1 cellular context compared by ENCODE assay signal in the genomic region with DNA sequence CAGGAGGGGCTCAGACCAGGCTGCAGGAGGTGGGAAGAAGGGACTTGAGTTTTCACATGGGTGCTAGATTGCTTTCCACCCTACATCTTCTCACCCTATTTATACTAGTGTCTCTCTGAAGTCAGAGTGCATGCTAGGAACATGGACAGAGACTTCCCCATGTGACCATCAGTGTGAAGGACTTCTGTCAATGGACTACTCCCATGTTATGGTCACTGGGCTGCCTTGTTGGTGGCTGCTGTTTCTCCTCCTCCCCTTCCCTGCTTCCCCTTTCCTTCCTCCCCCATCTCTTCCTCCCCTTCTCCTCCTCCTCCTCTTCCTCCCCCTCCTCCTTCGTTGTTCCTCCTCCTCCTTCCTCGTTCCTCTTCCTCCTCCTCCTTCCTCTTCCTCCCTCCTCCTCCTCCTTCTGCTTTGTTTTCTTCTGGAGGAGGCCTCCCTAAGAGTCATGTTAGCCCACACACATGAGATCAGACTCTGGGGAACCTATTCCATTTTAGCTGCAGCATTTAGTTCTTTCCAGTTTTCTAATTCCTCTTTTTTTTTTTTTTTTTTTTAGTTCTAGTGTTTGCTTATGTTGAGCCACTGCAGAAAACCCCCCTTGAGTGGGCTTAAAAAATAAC.
TF ChIP-seq lines count a peak whose summit lies in the region.

No MANE protein-coding gene starts in this region.

TF ChIP-seq in K562, 482 proteins besides CTCF, POLR2A, EP300 and RAD21 (continued from another document and continues in another):
- no peak for TF ChIP-seq ZNF644 (tag; IDR thresholded peaks at IDR 0.05; ENCODE audit: low read depth)
- TF ChIP-seq, protein P1, sequence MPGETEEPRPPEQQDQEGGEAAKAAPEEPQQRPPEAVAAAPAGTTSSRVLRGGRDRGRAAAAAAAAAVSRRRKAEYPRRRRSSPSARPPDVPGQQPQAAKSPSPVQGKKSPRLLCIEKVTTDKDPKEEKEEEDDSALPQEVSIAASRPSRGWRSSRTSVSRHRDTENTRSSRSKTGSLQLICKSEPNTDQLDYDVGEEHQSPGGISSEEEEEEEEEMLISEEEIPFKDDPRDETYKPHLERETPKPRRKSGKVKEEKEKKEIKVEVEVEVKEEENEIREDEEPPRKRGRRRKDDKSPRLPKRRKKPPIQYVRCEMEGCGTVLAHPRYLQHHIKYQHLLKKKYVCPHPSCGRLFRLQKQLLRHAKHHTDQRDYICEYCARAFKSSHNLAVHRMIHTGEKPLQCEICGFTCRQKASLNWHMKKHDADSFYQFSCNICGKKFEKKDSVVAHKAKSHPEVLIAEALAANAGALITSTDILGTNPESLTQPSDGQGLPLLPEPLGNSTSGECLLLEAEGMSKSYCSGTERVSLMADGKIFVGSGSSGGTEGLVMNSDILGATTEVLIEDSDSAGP (CRISPR knock-in tag; IDR thresholded peaks at IDR 0.05): no peak
- TF ChIP-seq RBM15 (IDR thresholded peaks at IDR 0.05; ENCODE audit: insufficient read depth, low read length): no peak
- TF ChIP-seq, protein P2, sequence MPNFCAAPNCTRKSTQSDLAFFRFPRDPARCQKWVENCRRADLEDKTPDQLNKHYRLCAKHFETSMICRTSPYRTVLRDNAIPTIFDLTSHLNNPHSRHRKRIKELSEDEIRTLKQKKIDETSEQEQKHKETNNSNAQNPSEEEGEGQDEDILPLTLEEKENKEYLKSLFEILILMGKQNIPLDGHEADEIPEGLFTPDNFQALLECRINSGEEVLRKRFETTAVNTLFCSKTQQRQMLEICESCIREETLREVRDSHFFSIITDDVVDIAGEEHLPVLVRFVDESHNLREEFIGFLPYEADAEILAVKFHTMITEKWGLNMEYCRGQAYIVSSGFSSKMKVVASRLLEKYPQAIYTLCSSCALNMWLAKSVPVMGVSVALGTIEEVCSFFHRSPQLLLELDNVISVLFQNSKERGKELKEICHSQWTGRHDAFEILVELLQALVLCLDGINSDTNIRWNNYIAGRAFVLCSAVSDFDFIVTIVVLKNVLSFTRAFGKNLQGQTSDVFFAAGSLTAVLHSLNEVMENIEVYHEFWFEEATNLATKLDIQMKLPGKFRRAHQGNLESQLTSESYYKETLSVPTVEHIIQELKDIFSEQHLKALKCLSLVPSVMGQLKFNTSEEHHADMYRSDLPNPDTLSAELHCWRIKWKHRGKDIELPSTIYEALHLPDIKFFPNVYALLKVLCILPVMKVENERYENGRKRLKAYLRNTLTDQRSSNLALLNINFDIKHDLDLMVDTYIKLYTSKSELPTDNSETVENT (CRISPR knock-in tag; IDR thresholded peaks at IDR 0.05): no peak
- TF ChIP-seq, protein P3, sequence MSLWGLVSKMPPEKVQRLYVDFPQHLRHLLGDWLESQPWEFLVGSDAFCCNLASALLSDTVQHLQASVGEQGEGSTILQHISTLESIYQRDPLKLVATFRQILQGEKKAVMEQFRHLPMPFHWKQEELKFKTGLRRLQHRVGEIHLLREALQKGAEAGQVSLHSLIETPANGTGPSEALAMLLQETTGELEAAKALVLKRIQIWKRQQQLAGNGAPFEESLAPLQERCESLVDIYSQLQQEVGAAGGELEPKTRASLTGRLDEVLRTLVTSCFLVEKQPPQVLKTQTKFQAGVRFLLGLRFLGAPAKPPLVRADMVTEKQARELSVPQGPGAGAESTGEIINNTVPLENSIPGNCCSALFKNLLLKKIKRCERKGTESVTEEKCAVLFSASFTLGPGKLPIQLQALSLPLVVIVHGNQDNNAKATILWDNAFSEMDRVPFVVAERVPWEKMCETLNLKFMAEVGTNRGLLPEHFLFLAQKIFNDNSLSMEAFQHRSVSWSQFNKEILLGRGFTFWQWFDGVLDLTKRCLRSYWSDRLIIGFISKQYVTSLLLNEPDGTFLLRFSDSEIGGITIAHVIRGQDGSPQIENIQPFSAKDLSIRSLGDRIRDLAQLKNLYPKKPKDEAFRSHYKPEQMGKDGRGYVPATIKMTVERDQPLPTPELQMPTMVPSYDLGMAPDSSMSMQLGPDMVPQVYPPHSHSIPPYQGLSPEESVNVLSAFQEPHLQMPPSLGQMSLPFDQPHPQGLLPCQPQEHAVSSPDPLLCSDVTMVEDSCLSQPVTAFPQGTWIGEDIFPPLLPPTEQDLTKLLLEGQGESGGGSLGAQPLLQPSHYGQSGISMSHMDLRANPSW (CRISPR knock-in tag; IDR thresholded peaks at IDR 0.05): no peak
- no peak for TF ChIP-seq CAMTA2 (CRISPR knock-in tag; conservative IDR thresholded peaks at IDR 0.05)
- TF ChIP-seq EP400 (IDR thresholded peaks at IDR 0.05): no peak
- no peak for TF ChIP-seq HDAC2 (IDR thresholded peaks at IDR 0.05)
- TF ChIP-seq, protein P4, sequence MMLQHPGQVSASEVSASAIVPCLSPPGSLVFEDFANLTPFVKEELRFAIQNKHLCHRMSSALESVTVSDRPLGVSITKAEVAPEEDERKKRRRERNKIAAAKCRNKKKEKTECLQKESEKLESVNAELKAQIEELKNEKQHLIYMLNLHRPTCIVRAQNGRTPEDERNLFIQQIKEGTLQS (IDR thresholded peaks at IDR 0.05): no peak
- TF ChIP-seq, protein P4 (CRISPR knock-in tag; conservative IDR thresholded peaks at IDR 0.05): no peak
- no peak for TF ChIP-seq TCF7 (IDR thresholded peaks at IDR 0.05; ENCODE audit: borderline replicate concordance)
- TF ChIP-seq, protein P5, sequence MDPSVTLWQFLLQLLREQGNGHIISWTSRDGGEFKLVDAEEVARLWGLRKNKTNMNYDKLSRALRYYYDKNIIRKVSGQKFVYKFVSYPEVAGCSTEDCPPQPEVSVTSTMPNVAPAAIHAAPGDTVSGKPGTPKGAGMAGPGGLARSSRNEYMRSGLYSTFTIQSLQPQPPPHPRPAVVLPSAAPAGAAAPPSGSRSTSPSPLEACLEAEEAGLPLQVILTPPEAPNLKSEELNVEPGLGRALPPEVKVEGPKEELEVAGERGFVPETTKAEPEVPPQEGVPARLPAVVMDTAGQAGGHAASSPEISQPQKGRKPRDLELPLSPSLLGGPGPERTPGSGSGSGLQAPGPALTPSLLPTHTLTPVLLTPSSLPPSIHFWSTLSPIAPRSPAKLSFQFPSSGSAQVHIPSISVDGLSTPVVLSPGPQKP (CRISPR knock-in tag; IDR thresholded peaks at IDR 0.05): no peak
- TF ChIP-seq, protein P6, sequence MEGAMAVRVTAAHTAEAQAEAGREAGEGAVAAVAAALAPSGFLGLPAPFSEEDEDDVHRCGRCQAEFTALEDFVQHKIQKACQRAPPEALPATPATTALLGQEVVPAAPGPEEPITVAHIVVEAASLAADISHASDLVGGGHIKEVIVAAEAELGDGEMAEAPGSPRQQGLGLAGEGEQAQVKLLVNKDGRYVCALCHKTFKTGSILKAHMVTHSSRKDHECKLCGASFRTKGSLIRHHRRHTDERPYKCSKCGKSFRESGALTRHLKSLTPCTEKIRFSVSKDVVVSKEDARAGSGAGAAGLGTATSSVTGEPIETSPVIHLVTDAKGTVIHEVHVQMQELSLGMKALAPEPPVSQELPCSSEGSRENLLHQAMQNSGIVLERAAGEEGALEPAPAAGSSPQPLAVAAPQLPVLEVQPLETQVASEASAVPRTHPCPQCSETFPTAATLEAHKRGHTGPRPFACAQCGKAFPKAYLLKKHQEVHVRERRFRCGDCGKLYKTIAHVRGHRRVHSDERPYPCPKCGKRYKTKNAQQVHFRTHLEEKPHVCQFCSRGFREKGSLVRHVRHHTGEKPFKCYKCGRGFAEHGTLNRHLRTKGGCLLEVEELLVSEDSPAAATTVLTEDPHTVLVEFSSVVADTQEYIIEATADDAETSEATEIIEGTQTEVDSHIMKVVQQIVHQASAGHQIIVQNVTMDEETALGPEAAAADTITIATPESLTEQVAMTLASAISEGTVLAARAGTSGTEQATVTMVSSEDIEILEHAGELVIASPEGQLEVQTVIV (CRISPR knock-in tag; IDR thresholded peaks at IDR 0.05; ENCODE audit: borderline replicate concordance): no peak
- TF ChIP-seq EGR1 (conservative IDR thresholded peaks at IDR 0.05): peak; percentile 77
- peak; percentile 96 for TF ChIP-seq ZNF263 (CRISPR knock-in tag; IDR thresholded peaks at IDR 0.05; ENCODE audit: borderline replicate concordance)
- TF ChIP-seq, protein P7, sequence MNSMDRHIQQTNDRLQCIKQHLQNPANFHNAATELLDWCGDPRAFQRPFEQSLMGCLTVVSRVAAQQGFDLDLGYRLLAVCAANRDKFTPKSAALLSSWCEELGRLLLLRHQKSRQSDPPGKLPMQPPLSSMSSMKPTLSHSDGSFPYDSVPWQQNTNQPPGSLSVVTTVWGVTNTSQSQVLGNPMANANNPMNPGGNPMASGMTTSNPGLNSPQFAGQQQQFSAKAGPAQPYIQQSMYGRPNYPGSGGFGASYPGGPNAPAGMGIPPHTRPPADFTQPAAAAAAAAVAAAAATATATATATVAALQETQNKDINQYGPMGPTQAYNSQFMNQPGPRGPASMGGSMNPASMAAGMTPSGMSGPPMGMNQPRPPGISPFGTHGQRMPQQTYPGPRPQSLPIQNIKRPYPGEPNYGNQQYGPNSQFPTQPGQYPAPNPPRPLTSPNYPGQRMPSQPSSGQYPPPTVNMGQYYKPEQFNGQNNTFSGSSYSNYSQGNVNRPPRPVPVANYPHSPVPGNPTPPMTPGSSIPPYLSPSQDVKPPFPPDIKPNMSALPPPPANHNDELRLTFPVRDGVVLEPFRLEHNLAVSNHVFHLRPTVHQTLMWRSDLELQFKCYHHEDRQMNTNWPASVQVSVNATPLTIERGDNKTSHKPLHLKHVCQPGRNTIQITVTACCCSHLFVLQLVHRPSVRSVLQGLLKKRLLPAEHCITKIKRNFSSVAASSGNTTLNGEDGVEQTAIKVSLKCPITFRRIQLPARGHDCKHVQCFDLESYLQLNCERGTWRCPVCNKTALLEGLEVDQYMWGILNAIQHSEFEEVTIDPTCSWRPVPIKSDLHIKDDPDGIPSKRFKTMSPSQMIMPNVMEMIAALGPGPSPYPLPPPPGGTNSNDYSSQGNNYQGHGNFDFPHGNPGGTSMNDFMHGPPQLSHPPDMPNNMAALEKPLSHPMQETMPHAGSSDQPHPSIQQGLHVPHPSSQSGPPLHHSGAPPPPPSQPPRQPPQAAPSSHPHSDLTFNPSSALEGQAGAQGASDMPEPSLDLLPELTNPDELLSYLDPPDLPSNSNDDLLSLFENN (IDR thresholded peaks at IDR 0.05; ENCODE audit: low read depth in 2 of 2, low read length in 2 of 2): no peak
- TF ChIP-seq, protein P8, sequence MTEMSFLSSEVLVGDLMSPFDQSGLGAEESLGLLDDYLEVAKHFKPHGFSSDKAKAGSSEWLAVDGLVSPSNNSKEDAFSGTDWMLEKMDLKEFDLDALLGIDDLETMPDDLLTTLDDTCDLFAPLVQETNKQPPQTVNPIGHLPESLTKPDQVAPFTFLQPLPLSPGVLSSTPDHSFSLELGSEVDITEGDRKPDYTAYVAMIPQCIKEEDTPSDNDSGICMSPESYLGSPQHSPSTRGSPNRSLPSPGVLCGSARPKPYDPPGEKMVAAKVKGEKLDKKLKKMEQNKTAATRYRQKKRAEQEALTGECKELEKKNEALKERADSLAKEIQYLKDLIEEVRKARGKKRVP (CRISPR knock-in tag; IDR thresholded peaks at IDR 0.05): no peak
- no peak for TF ChIP-seq SAFB2 (IDR thresholded peaks at IDR 0.05; ENCODE audit: borderline replicate concordance, low read depth, low read length, severe bottlenecking)
- no peak for TF ChIP-seq TEAD4 (IDR thresholded peaks at IDR 0.05; ENCODE audit: low read length)
- TF ChIP-seq TEAD4 (CRISPR knock-in tag; IDR thresholded peaks at IDR 0.05; ENCODE audit: borderline replicate concordance): no peak
- TF ChIP-seq NFE2 (IDR thresholded peaks at IDR 0.05; ENCODE audit: low read depth): no peak
- TF ChIP-seq HDAC1 (IDR thresholded peaks at IDR 0.05): 0 out of 4 replicates have a peak, but pooled peaks of 1 of the 2 experiments have one; percentile 26
- no peak for TF ChIP-seq SMARCC2 (IDR thresholded peaks at IDR 0.05; ENCODE audit: low read depth)
- no peak for TF ChIP-seq ZNF217 (CRISPR knock-in tag; IDR thresholded peaks at IDR 0.05)
- TF ChIP-seq MCM3 (IDR thresholded peaks at IDR 0.05): no peak
- TF ChIP-seq POLR3A (IDR thresholded peaks at IDR 0.05; ENCODE audit: borderline replicate concordance, extremely low read depth, insufficient read depth, insufficient read length): no peak
- TF ChIP-seq FOXJ2 (tag; IDR thresholded peaks at IDR 0.05): no peak
- no peak for TF ChIP-seq ZNF23 (CRISPR knock-in tag; IDR thresholded peaks at IDR 0.05)
- 0 out of 4 replicates have a peak, but pooled peaks of 1 of the 2 experiments have one; percentile 31 for TF ChIP-seq FOXK2 (conservative IDR thresholded peaks at IDR 0.05 in 1 of 2, IDR thresholded peaks at IDR 0.05 in 1 of 2; ENCODE audit: low read depth in 2 of 2)
- no peak for TF ChIP-seq GTF2A2 (tag; IDR thresholded peaks at IDR 0.05)
- TF ChIP-seq, protein P9, sequence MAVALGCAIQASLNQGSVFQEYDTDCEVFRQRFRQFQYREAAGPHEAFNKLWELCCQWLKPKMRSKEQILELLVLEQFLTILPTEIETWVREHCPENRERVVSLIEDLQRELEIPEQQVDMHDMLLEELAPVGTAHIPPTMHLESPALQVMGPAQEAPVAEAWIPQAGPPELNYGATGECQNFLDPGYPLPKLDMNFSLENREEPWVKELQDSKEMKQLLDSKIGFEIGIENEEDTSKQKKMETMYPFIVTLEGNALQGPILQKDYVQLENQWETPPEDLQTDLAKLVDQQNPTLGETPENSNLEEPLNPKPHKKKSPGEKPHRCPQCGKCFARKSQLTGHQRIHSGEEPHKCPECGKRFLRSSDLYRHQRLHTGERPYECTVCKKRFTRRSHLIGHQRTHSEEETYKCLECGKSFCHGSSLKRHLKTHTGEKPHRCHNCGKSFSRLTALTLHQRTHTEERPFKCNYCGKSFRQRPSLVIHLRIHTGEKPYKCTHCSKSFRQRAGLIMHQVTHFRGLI (CRISPR knock-in tag; IDR thresholded peaks at IDR 0.05): no peak
- no peak for TF ChIP-seq ESRRB (CRISPR knock-in tag; IDR thresholded peaks at IDR 0.05; ENCODE audit: borderline replicate concordance)
- TF ChIP-seq, protein P10, sequence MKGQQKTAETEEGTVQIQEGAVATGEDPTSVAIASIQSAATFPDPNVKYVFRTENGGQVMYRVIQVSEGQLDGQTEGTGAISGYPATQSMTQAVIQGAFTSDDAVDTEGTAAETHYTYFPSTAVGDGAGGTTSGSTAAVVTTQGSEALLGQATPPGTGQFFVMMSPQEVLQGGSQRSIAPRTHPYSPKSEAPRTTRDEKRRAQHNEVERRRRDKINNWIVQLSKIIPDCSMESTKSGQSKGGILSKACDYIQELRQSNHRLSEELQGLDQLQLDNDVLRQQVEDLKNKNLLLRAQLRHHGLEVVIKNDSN (CRISPR knock-in tag; IDR thresholded peaks at IDR 0.05): peak; percentile 77
- TF ChIP-seq CBX5 (IDR thresholded peaks at IDR 0.05; ENCODE audit: borderline replicate concordance, low read depth): no peak
- TF ChIP-seq JUND (IDR thresholded peaks at IDR 0.05; ENCODE audit: borderline replicate concordance, low read depth, low read length): no peak
- no peak for TF ChIP-seq JUND (tag; IDR thresholded peaks at IDR 0.05; ENCODE audit: borderline replicate concordance, low read depth, low read length)
- TF ChIP-seq, protein P11, sequence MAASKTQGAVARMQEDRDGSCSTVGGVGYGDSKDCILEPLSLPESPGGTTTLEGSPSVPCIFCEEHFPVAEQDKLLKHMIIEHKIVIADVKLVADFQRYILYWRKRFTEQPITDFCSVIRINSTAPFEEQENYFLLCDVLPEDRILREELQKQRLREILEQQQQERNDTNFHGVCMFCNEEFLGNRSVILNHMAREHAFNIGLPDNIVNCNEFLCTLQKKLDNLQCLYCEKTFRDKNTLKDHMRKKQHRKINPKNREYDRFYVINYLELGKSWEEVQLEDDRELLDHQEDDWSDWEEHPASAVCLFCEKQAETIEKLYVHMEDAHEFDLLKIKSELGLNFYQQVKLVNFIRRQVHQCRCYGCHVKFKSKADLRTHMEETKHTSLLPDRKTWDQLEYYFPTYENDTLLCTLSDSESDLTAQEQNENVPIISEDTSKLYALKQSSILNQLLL (CRISPR knock-in tag; IDR thresholded peaks at IDR 0.05; ENCODE audit: borderline replicate concordance): no peak
- no peak for TF ChIP-seq LCOR (CRISPR knock-in tag; IDR thresholded peaks at IDR 0.05)
- TF ChIP-seq IFI16 (CRISPR knock-in tag; IDR thresholded peaks at IDR 0.05): no peak
- no peak for TF ChIP-seq CBFA2T3 (IDR thresholded peaks at IDR 0.05)
